9 cellular contexts compared by ENCODE assay signal in the genomic region with DNA sequence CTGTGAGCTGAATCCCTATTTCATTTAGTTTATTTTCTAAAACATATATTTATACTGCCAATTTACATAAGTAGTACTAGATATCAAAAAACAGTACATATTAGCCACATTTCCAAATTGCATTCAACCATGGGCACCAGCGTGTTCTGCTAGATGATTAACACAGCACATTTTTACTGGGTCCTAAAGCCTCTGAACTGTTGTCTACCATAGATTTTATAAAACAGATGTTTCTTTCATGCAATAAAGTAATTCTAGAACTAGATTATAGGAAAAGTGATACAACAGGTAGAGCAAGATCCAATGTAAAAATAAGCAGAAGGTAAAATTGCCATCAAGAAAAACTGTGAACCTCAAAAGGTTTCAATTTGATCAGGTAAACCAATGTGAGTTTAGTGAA.
"Had no signal": no experiment of that assay in that cellular context is flagged by ENCODE, and none has a peak within 500 bp of the region (broad histone marks: within the 10 kb centered on the region; RNA-seq: fewer than 3 reads in every experiment).

No MANE protein-coding gene starts in this region.

- DNase-seq: GM23248, GOT3, H7, HFFc6 had no signal

- H3K36me3 ChIP-seq: HAP-1 had no signal

- H3K9ac ChIP-seq: GM23248 had no signal

- ATAC-seq: HCT116, HepG2 had no signal

- H3K4me3 ChIP-seq: GM23248, HAP-1 had no signal

- H3K4me3 Mint-ChIP-seq: HFFc6, IgD-negative memory B cell had no signal

- H3K27ac Mint-ChIP-seq: HFFc6 had no signal

- H3K9me3 ChIP-seq: HAP-1 had no signal

- H3K9me3 Mint-ChIP-seq: HFFc6 had no signal

- H3K27ac ChIP-seq: GM23248, HL-60 had no signal

- H2AFZ ChIP-seq: GM23248 had no signal

- H3K27me3 Mint-ChIP-seq: IgD-negative memory B cell had no signal
